ENCODE assay signal across 19 cellular contexts in genomic region chr9:79885093-79885857, GRCh38.
A peak's percentile ranks its signal among the peaks of the same experiment; 100 is the strongest.
DNase-seq lines count a peak whose midpoint lies in the region; ATAC-seq and TF ChIP-seq lines count a peak whose summit lies in the region.
"Had no signal": no experiment of that assay in that cellular context is flagged by ENCODE, and none has a peak within 500 bp of the region (broad histone marks: within the 10 kb centered on the region; RNA-seq: fewer than 3 reads in every experiment).

No MANE protein-coding gene starts in this region.

- no peaks in the 10 kb centered on the region for H3K9me3 ChIP-seq in DND-41 (ENCODE audit: insufficient read depth, low read length, severe bottlenecking)
- H3K9me3 ChIP-seq in endodermal cell (ENCODE audit: control insufficient read depth, low read length) = no peaks in the 10 kb centered on the region

- 90 to 91% methylated on average over 2 to 3 of the region's 6 CpGs for WGBS in endodermal cell (ENCODE audit: insufficient coverage in 1 of 2, insufficient read length in 1 of 2), 2 experiments

- H3K9me3 Mint-ChIP-seq in activated CD4-positive, alpha-beta T cell treated with anti-CD3 and anti-CD28 coated beads for 36 hours (ENCODE audit: low read depth) = no peaks in the 10 kb centered on the region
- peaks cover 0 to 1% (median 0%) of the 10 kb centered on the region in 6 donors for H3K9me3 Mint-ChIP-seq in immature natural killer cell
- H3K9me3 Mint-ChIP-seq in stimulated activated naive B cell treated with anti-CD40 and anti-IgM and Interleukin-4, amounts not matched to agents 10 μg/mL and 1 μg/mL and 100 μg/mL, for 72 hours = no peaks in the 10 kb centered on the region
- H3K9me3 Mint-ChIP-seq in endodermal cell = no peaks in the 10 kb centered on the region
- H3K9me3 Mint-ChIP-seq: CD8-positive, alpha-beta memory T cell had no signal

- H3K36me3 ChIP-seq in DND-41 (ENCODE audit: insufficient read depth, low read length) (no peaks in the 10 kb centered on the region), endodermal cell (ENCODE audit: control insufficient read depth, insufficient read depth, low read length) (no peaks in the 10 kb centered on the region)

- H2AFZ ChIP-seq in DND-41 (ENCODE audit: low read depth, low read length) = peak overlapping the region; percentile 29

- H3K79me2 ChIP-seq in DND-41 (ENCODE audit: insufficient read depth, low read length) = no peaks in the 10 kb centered on the region

- intact Hi-C loops in activated CD4-positive, alpha-beta T cell treated with anti-CD3 and anti-CD28 coated beads for 36 hours (cut with DNase I, micrococcal nuclease) = loop anchor here in 1 of 2 experiments (10.0 kb wide), 1 partner anchor 310 kb away; the partner anchor contains the start of gene TLE4

- H3K4me1 Mint-ChIP-seq in activated CD4-positive, alpha-beta T cell treated with anti-CD3 and anti-CD28 coated beads for 36 hours = peaks cover 50% of the 10 kb centered on the region
- H3K4me1 Mint-ChIP-seq in immature natural killer cell = peaks cover 50 to 52% of the 10 kb centered on the region in 2 donors
- H3K4me1 Mint-ChIP-seq in stimulated activated naive B cell treated with anti-CD40 and anti-IgM and Interleukin-4, amounts not matched to agents 10 μg/mL and 1 μg/mL and 100 μg/mL, for 72 hours = peaks cover 40 to 59% of the 10 kb centered on the region in 2 donors
- no peaks in the 10 kb centered on the region for H3K4me1 Mint-ChIP-seq in endodermal cell

- peaks cover 57% of the 10 kb centered on the region for H3K4me1 ChIP-seq in DND-41 (ENCODE audit: insufficient read depth, low read length)
- H3K4me1 ChIP-seq in endodermal cell (ENCODE audit: control insufficient read depth, insufficient read depth, low read length) = no peaks in the 10 kb centered on the region

- DNase-seq in activated CD4-positive, alpha-beta T cell treated with anti-CD3 and anti-CD28 coated beads for 36 hours = no peak
- DNase-seq in activated CD4-positive, alpha-beta T cell treated with anti-CD3 and anti-CD28 coated beads for 4 hours = no peak
- no peak for DNase-seq in DND-41
- DNase-seq in immature natural killer cell = no peak
- DNase-seq in stimulated activated naive B cell treated with anti-CD40 and anti-IgM and Interleukin-4, amounts not matched to agents 10 μg/mL and 1 μg/mL and 100 μg/mL, for 72 hours = peak; percentile 65
- no peak for DNase-seq in stimulated activated CD4-positive, alpha-beta T cell treated with anti-CD3 and anti-CD28 coated beads, Interleukin-15, amount 100 ng/mL, for 24 hours
- no peak for DNase-seq in T1000 (lab: John Stamatoyannopoulos, UW)
- DNase-seq in endodermal cell = no peak
- DNase-seq: CD8-positive, alpha-beta memory T cell; DMS53; NCI-H1436; NCI-H1930; NCI-H345; NCI-H524 treated with DMSO at 0.1 percent for 48 hours; PC-3; SIG-M5 had no signal

- H3K4me3 Mint-ChIP-seq in activated CD4-positive, alpha-beta T cell treated with anti-CD3 and anti-CD28 coated beads for 36 hours = no peak overlapping the region
- H3K4me3 Mint-ChIP-seq in immature natural killer cell (peak overlapping the region in 3 of 5 donors; percentile 8 to 18 (median 9)), endodermal cell (no peak overlapping the region)
- H3K4me3 Mint-ChIP-seq in stimulated activated naive B cell treated with anti-CD40 and anti-IgM and Interleukin-4, amounts not matched to agents 10 μg/mL and 1 μg/mL and 100 μg/mL, for 72 hours = peak overlapping the region; percentile 46 to 71

- H3K27ac ChIP-seq in DND-41 (ENCODE audit: low read length) (peak overlapping the region; percentile 49), endodermal cell (ENCODE audit: low read depth, low read length) (no peak overlapping the region)
- H3K27ac ChIP-seq: 22Rv1, KMS-11 had no signal

- CTCF ChIA-PET in activated CD4-positive, alpha-beta T cell treated with anti-CD3 and anti-CD28 coated beads for 36 hours (lab: Charles Lee) = no interaction called here

- H3K4me3 ChIP-seq in DND-41 (ENCODE audit: low read depth in 1 of 2, low read length in 2 of 2) = no peak overlapping the region
- H3K4me3 ChIP-seq in endodermal cell (ENCODE audit: low read length) = no peak overlapping the region

- POLR2A ChIA-PET in activated CD4-positive, alpha-beta T cell treated with anti-CD3 and anti-CD28 coated beads for 36 hours (lab: Charles Lee) = no interaction called here

- no peak overlapping the region for H3K4me2 ChIP-seq in DND-41 (ENCODE audit: insufficient read depth, low read length)
- H3K4me2 ChIP-seq: KMS-11 had no signal

- no peak overlapping the region for H3K9ac ChIP-seq in DND-41 (ENCODE audit: low read depth, low read length)
- H3K9ac ChIP-seq in endodermal cell (ENCODE audit: extremely low read depth, low read length, poor library complexity, severe bottlenecking) = no peak overlapping the region
- H3K9ac ChIP-seq: KMS-11 had no signal

- TF ChIP-seq CTCF in DND-41 (IDR thresholded peaks at IDR 0.05; ENCODE audit: borderline replicate concordance, extremely low read depth, low read length, poor library complexity, severe bottlenecking) = no peak
- TF ChIP-seq CTCF in endodermal cell (conservative IDR thresholded peaks at IDR 0.05) = no peak

- H3K27ac Mint-ChIP-seq in activated CD4-positive, alpha-beta T cell treated with anti-CD3 and anti-CD28 coated beads for 36 hours = no peak overlapping the region
- H3K27ac Mint-ChIP-seq in immature natural killer cell (peak overlapping the region in 1 of 6 donors; percentile 59), endodermal cell (no peak overlapping the region)
- H3K27ac Mint-ChIP-seq in stimulated activated naive B cell treated with anti-CD40 and anti-IgM and Interleukin-4, amounts not matched to agents 10 μg/mL and 1 μg/mL and 100 μg/mL, for 72 hours = peak overlapping the region; percentile 88

- ATAC-seq in activated CD4-positive, alpha-beta T cell treated with anti-CD3 and anti-CD28 coated beads for 36 hours = peak; percentile 9
- ATAC-seq in DND-41 (ENCODE audit: insufficient read depth, low read depth) = no peak
- peak; percentile 80 to 85 for ATAC-seq in stimulated activated naive B cell treated with anti-CD40 and anti-IgM and Interleukin-4, amounts not matched to agents 10 μg/mL and 1 μg/mL and 100 μg/mL, for 72 hours (replicated peaks)
- ATAC-seq: PC-3, SK-N-SH treated with all-trans-retinoic acid at 6 μM for 48 hours had no signal

- H4K20me1 ChIP-seq in DND-41 (ENCODE audit: insufficient read depth, low read length) = no peaks in the 10 kb centered on the region

- no peaks in the 10 kb centered on the region for H3K27me3 Mint-ChIP-seq in activated CD4-positive, alpha-beta T cell treated with anti-CD3 and anti-CD28 coated beads for 36 hours
- peaks cover 2 to 5% (median 5%) of the 10 kb centered on the region in 3 donors for H3K27me3 Mint-ChIP-seq in immature natural killer cell (ENCODE audit: low read depth in 3 of 3)
- H3K27me3 Mint-ChIP-seq in stimulated activated naive B cell treated with anti-CD40 and anti-IgM and Interleukin-4, amounts not matched to agents 10 μg/mL and 1 μg/mL and 100 μg/mL, for 72 hours = no peaks in the 10 kb centered on the region
- no peaks in the 10 kb centered on the region for H3K27me3 Mint-ChIP-seq in endodermal cell (ENCODE audit: insufficient read depth)

- H3K36me3 Mint-ChIP-seq in activated CD4-positive, alpha-beta T cell treated with anti-CD3 and anti-CD28 coated beads for 36 hours (ENCODE audit: low read depth) = no peaks in the 10 kb centered on the region
- H3K36me3 Mint-ChIP-seq in immature natural killer cell = no peaks in the 10 kb centered on the region
- H3K36me3 Mint-ChIP-seq in stimulated activated naive B cell treated with anti-CD40 and anti-IgM and Interleukin-4, amounts not matched to agents 10 μg/mL and 1 μg/mL and 100 μg/mL, for 72 hours = peaks cover 0 to 2% of the 10 kb centered on the region in 2 donors
- no peaks in the 10 kb centered on the region for H3K36me3 Mint-ChIP-seq in endodermal cell (ENCODE audit: low read depth)
- H3K36me3 Mint-ChIP-seq: CD8-positive, alpha-beta memory T cell had no signal

- no peaks in the 10 kb centered on the region for H3K27me3 ChIP-seq in DND-41 (ENCODE audit: insufficient read depth, low read length, poor library complexity)
- no peaks in the 10 kb centered on the region for H3K27me3 ChIP-seq in endodermal cell (ENCODE audit: control insufficient read depth, insufficient read depth, low read length, poor library complexity, severe bottlenecking)

Comparison
In these comparisons a context has a peak if more than half of its experiments do, and no peak if none do; other contexts are left out.
1. H3K4me3 Mint-ChIP-seq: peak in immature natural killer cell (3 of 5) and stimulated activated naive B cell treated with anti-CD40 and anti-IgM and Interleukin-4, amounts not matched to agents 10 μg/mL and 1 μg/mL and 100 μg/mL, for 72 hours (2 of 2); none in activated CD4-positive, alpha-beta T cell treated with anti-CD3 and anti-CD28 coated beads for 36 hours (single experiment) and endodermal cell (single experiment).